7 cellular contexts compared by ENCODE assay signal in genomic region chrX:154730271-154730883, GRCh38. TPM values are rescaled to one million over a fixed set of nuclear protein-coding genes. Genes with fewer than 3 reads are reported as not detected.
DNase-seq lines count a peak whose midpoint lies in the region; ATAC-seq and TF ChIP-seq lines count a peak whose summit lies in the region.

No MANE protein-coding gene starts in this region.

- H3K4me3 ChIP-seq in MG63 = no peak overlapping the region
- no peak overlapping the region for H3K4me3 ChIP-seq in brain microvascular endothelial cell (ENCODE audit: low read depth, low read length)
- H3K4me3 ChIP-seq in thoracic aorta = peak overlapping the region; percentile 41

- peaks cover 77 to 96% of the 10 kb centered on the region in 2 donors for H3K4me1 ChIP-seq in thoracic aorta (ENCODE audit: control insufficient read depth in 1 of 2, low read depth in 2 of 2)

- DNase-seq in MG63 (peak; percentile 33), brain microvascular endothelial cell (peak; percentile 37), kidney tubule cell (ENCODE audit: low spot score) (peak; percentile 45), thoracic aorta (ENCODE audit: low spot score) (no peak), head of caudate nucleus (no peak), GF-D8 (lab: John Stamatoyannopoulos, UW) (no peak), GM13977 (ENCODE audit: low spot score) (no peak)

- TF ChIP-seq CTCF in brain microvascular endothelial cell (IDR thresholded peaks at IDR 0.05; ENCODE audit: low read depth, low read length, missing control alignments) = no peak
- TF ChIP-seq CTCF in thoracic aorta (IDR thresholded peaks at IDR 0.05) = no peak
- TF ChIP-seq CTCF in GM13977 (IDR thresholded peaks at IDR 0.05; ENCODE audit: extremely low read depth, insufficient read depth, missing control alignments) = no peak

- in situ Hi-C loops in brain microvascular endothelial cell (cut with HindIII; ENCODE audit: low pct_ligation_motif_present, low sequenced_read_pairs) (no loop called here), GM13977 (cut with MboI; ENCODE audit: low pct_unique_long_range_greater_than_20kb, low sequenced_read_pairs, unreplicated experiment) (loop anchor here (25.0 kb wide), 1 partner anchor 143 kb away; the partner anchor contains the start of gene CTAG1A)

- ATAC-seq in thoracic aorta (ENCODE audit: insufficient number of reproducible peaks, low FRiP score, low read depth) = no peak

- H3K36me3 ChIP-seq in MG63 = no peaks in the 10 kb centered on the region
- no peaks in the 10 kb centered on the region for H3K36me3 ChIP-seq in brain microvascular endothelial cell (replicated peaks)
- no peaks in the 10 kb centered on the region for H3K36me3 ChIP-seq in thoracic aorta

- H3K27me3 ChIP-seq in MG63 (no peaks in the 10 kb centered on the region), brain microvascular endothelial cell (replicated peaks) (no peaks in the 10 kb centered on the region), thoracic aorta (replicated peaks; ENCODE audit: insufficient read depth) (no peaks in the 10 kb centered on the region)

- H3K27ac ChIP-seq in brain microvascular endothelial cell (peak overlapping the region; percentile 66), thoracic aorta (peak overlapping the region; percentile 72 to 91)

- intact Hi-C loops in head of caudate nucleus (cut with DNase I) = no loop called here

- H3K9me3 ChIP-seq in MG63 = no peaks in the 10 kb centered on the region
- no peaks in the 10 kb centered on the region for H3K9me3 ChIP-seq in thoracic aorta

RNA-seq across cellular contexts. Expression of gene GAB3, which starts 20.5 kb away (rescaled TPM):
- 1.2 and 10.7 TPM in 2 replicates for total RNA-seq in MG63 (2014; rRNA removed; shearing (Covaris generic); ENCODE audit: low replicate concordance)
- total RNA-seq in thoracic aorta = 10 to 100 TPM in 1 of 2 donors, 1 to 10 TPM in 1; 9.2 to 10.9 TPM

RNA-seq across cellular contexts. Expression of gene DKC1, which starts 32.3 kb away (rescaled TPM):
- 34.1 and 41.0 TPM in 2 replicates for total RNA-seq in MG63 (2014; rRNA removed; shearing (Covaris generic); ENCODE audit: low replicate concordance)
- 10 to 100 TPM; 14.9 to 67.2 TPM for total RNA-seq in thoracic aorta

Comparison
In these comparisons a context has a peak if more than half of its experiments do, and no peak if none do; other contexts are left out.
1. DNase-seq: peak in MG63 (single experiment), brain microvascular endothelial cell (single experiment) and kidney tubule cell (single experiment); none in thoracic aorta (single experiment), head of caudate nucleus (0 of 42), GF-D8 (single experiment) and GM13977 (single experiment).